ENCODE assay signal across 10 cellular contexts in the genomic region with DNA sequence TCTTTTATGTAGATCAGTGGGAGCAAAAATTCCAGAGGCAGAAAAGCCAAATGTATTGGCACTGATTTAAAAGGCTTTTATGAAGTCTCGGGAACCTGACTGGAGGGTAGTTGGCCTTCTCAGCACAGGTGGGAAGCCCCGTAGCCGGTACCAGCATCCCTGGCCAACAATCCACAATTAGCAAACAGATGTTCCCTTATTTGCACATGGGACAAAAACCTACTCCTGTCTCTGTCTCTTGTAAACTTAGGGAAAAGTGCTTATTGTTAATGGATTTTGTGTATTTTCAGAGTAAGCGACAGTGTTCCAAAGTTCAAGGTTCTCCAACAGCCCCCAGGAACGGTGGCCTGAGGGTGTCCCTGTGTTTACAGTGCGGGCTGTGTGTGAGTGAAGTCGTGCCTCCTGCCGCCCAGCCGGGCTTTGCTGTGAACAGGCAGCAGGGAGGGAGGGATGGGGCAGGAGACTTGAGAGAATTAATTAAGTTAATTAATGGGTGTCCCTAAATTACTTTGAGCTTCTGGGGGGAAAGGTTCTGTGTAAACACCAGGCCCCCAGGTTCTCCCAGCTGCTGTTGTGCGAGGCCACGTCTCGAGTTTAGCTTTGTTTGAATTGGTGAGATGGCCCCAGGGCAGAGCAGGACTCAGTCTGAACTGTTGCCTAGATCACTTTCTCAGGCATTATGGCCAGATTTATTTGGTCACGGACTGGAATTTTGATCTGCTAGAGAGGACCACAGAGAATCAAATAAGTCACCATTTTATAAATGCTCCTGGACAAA. TPM values are rescaled to one million over a fixed set of nuclear protein-coding genes. Genes with fewer than 3 reads are reported as not detected.
DNase-seq lines count a peak whose midpoint lies in the region; ATAC-seq and TF ChIP-seq lines count a peak whose summit lies in the region.
"Had no signal": no experiment of that assay in that cellular context is flagged by ENCODE, and none has a peak within 500 bp of the region (broad histone marks: within the 10 kb centered on the region; RNA-seq: fewer than 3 reads in every experiment).

No MANE protein-coding gene starts in this region.

- 85 to 91% (median 88%) methylated on average over 13 of the region's 13 CpGs for WGBS in spleen, 5 donors

- H3K9ac ChIP-seq in iPS-20b (ENCODE audit: low read depth, low read length), result peak overlapping the region; percentile 46; the same call in 1 of the 2 replicates

- H3K4me3 ChIP-seq in iPS-20b (ENCODE audit: low read length) (peak overlapping the region; percentile 5; the same call in 1 of the 2 replicates), spleen (no peak overlapping the region)

- H3K4me1 ChIP-seq in iPS-20b (ENCODE audit: insufficient read depth, low read length) (peaks cover 25% of the 10 kb centered on the region), spleen (peaks cover 13 to 77% (median 48%) of the 10 kb centered on the region in 6 donors)

- DNase-seq in SHP77 (lab: John Stamatoyannopoulos, UW) (peak; percentile 14 to 47), SHP77 treated with DMSO at 0.1 percent for 48 hours (lab: John Stamatoyannopoulos, UW) (no peak), NCI-H774 (lab: John Stamatoyannopoulos, UW) (peak; percentile 54), spleen (peak; percentile 60)
- DNase-seq: activated CD4-positive, alpha-beta memory T cell treated with anti-CD3 and anti-CD28 coated beads, Interleukin-2, amount 10 ng/mL, durations not matched to agents 7 days and 5 days; cerebellar nuclear complex had no signal

- no peak for ATAC-seq in HG02970 (IDR thresholded peaks at IDR 0.05; ENCODE audit: low FRiP score, unreplicated experiment)
- no peak for ATAC-seq in HG02981 (IDR thresholded peaks at IDR 0.05; ENCODE audit: unreplicated experiment)
- no peak for ATAC-seq in GM19324 (IDR thresholded peaks at IDR 0.05; ENCODE audit: low FRiP score, unreplicated experiment)

- no peak for TF ChIP-seq POLR2A in spleen (IDR thresholded peaks at IDR 0.05)

- H3K27me3 ChIP-seq in iPS-20b (ENCODE audit: insufficient read depth, low read length) (peaks cover 13% of the 10 kb centered on the region), spleen (replicated peaks in 1 of 7) (peaks cover 0 to 16% (median 0%) of the 10 kb centered on the region in 7 donors)

- H3K36me3 ChIP-seq in iPS-20b (ENCODE audit: insufficient read depth, low read depth, low read length) (no peaks in the 10 kb centered on the region), spleen (no peaks in the 10 kb centered on the region)

- intact Hi-C loops in spleen (cut with DNase I; ENCODE audit: low total_unique reads), result no loop called here

- H3K27ac ChIP-seq in iPS-20b (ENCODE audit: low read length), result peak overlapping the region; percentile 39
- H3K27ac ChIP-seq in spleen, result no peak overlapping the region

- H3K9me3 ChIP-seq in iPS-20b (ENCODE audit: insufficient read depth, low read depth, low read length), result no peaks in the 10 kb centered on the region
- no peaks in the 10 kb centered on the region for H3K9me3 ChIP-seq in spleen

- no peak for TF ChIP-seq CTCF in spleen (IDR thresholded peaks at IDR 0.05 in 8 of 11, conservative IDR thresholded peaks at IDR 0.05 in 3 of 11)

RNA-seq across cellular contexts. Expression of a gene that starts 3.9 kb away (rescaled TPM):
- 10 to 100 TPM in 5 of 7 donors, 1 to 10 TPM in 2; 6.7 to 34.0 (median 11.9) TPM for total RNA-seq in spleen
- 1 to 10 TPM; 2.4 to 2.8 (median 2.6) TPM for polyA plus RNA-seq in spleen
